In genomic region chr5:5063533-5063953, GRCh38 we compare ENCODE assay signal across 12 cellular contexts.
DNase-seq lines count a peak whose midpoint lies in the region; ATAC-seq and TF ChIP-seq lines count a peak whose summit lies in the region.
"Had no signal": no experiment of that assay in that cellular context is flagged by ENCODE, and none has a peak within 500 bp of the region (broad histone marks: within the 10 kb centered on the region; RNA-seq: fewer than 3 reads in every experiment).

No MANE protein-coding gene starts in this region.

- H3K27me3 Mint-ChIP-seq in WTC11 (ENCODE audit: low read depth) = peaks cover 20% of the 10 kb centered on the region

- no peak overlapping the region for H3K4me3 ChIP-seq in coronary artery
- H3K4me3 ChIP-seq: body of pancreas had no signal

- DNase-seq in NCI-H82 (lab: John Stamatoyannopoulos, UW) = peak; percentile 18
- no peak for DNase-seq in NCI-H82 treated with DMSO at 0.1 percent for 48 hours (lab: John Stamatoyannopoulos, UW; ENCODE audit: unreplicated experiment)
- DNase-seq in WTC11 (ENCODE audit: low spot score) = peak; percentile 30
- DNase-seq in coronary artery (ENCODE audit: low spot score) = no peak
- DNase-seq in NCI-H1436 (lab: John Stamatoyannopoulos, UW) = no peak
- no peak for DNase-seq in activated CD8-positive, alpha-beta memory T cell treated with anti-CD3 and anti-CD28 coated beads for 24 hours
- DNase-seq in epidermal melanocyte (ENCODE audit: insufficient read length, low spot score) = no peak
- DNase-seq: body of pancreas, NCI-H1694 treated with DMSO at 0.1 percent for 48 hours, SIG-M5 had no signal

- ATAC-seq in HG02885 (IDR thresholded peaks at IDR 0.05; ENCODE audit: poor library complexity, unreplicated experiment) = peak; percentile 63
- peak; percentile 96 for ATAC-seq in WTC11
- ATAC-seq: body of pancreas had no signal

- H3K4me3 Mint-ChIP-seq in WTC11 = no peak overlapping the region

- TF ChIP-seq CTCF in WTC11 (IDR thresholded peaks at IDR 0.05) = peak; percentile 22; the same call in 1 of the 2 replicates
- no peak for TF ChIP-seq CTCF in coronary artery (IDR thresholded peaks at IDR 0.05)

- peaks cover 6% of the 10 kb centered on the region for H3K4me1 Mint-ChIP-seq in WTC11

- CTCF ChIA-PET in WTC11 (lab: Charles Lee) = interaction anchor here (0.6 to 1.0 kb wide), 4 partner anchors 11 to 183 kb away, joined by 3 to 4 read pairs (median 4); no protein-coding TSS in a partner anchor

- H3K36me3 Mint-ChIP-seq in WTC11 = peaks cover 9% of the 10 kb centered on the region

- no peak overlapping the region for H3K27ac Mint-ChIP-seq in WTC11

- POLR2A ChIA-PET in WTC11 (lab: Charles Lee) = no interaction called here

- no peak overlapping the region for H3K27ac ChIP-seq in coronary artery
- H3K27ac ChIP-seq: 22Rv1 had no signal

- peaks cover 32% of the 10 kb centered on the region for H3K9me3 Mint-ChIP-seq in WTC11

TF ChIP-seq in WTC11, 78 proteins besides CTCF, POLR2A, EP300 and RAD21:
- TF ChIP-seq ZNF416 (CRISPR knock-in tag; IDR thresholded peaks at IDR 0.05) (no peak), ATF2 (CRISPR knock-in tag; IDR thresholded peaks at IDR 0.05; ENCODE audit: borderline replicate concordance, low read depth) (no peak), STAT6 (CRISPR knock-in tag; conservative IDR thresholded peaks at IDR 0.05; ENCODE audit: low read depth) (no peak), ZNF423 (CRISPR knock-in tag; IDR thresholded peaks at IDR 0.05) (no peak), CREM (CRISPR knock-in tag; IDR thresholded peaks at IDR 0.05) (no peak), NFE2L1 (CRISPR knock-in tag; IDR thresholded peaks at IDR 0.05) (no peak), ZNF512 (CRISPR knock-in tag; IDR thresholded peaks at IDR 0.05; ENCODE audit: borderline replicate concordance) (no peak), AFF4 (CRISPR knock-in tag; IDR thresholded peaks at IDR 0.05; ENCODE audit: borderline replicate concordance) (no peak), TEAD1 (CRISPR knock-in tag; IDR thresholded peaks at IDR 0.05) (no peak), RELA (CRISPR knock-in tag; IDR thresholded peaks at IDR 0.05; ENCODE audit: borderline replicate concordance) (no peak)

Comparison
In these comparisons a context has a peak if more than half of its experiments do, and no peak if none do; other contexts are left out.
1. DNase-seq: peak in NCI-H82 (single experiment) and WTC11 (single experiment); none in NCI-H82 treated with DMSO at 0.1 percent for 48 hours (single experiment), coronary artery (single experiment), NCI-H1436 (single experiment), activated CD8-positive, alpha-beta memory T cell treated with anti-CD3 and anti-CD28 coated beads for 24 hours (single experiment) and epidermal melanocyte (single experiment).